Comparison of ENCODE assay signal across 1 cellular context in the genomic region with DNA sequence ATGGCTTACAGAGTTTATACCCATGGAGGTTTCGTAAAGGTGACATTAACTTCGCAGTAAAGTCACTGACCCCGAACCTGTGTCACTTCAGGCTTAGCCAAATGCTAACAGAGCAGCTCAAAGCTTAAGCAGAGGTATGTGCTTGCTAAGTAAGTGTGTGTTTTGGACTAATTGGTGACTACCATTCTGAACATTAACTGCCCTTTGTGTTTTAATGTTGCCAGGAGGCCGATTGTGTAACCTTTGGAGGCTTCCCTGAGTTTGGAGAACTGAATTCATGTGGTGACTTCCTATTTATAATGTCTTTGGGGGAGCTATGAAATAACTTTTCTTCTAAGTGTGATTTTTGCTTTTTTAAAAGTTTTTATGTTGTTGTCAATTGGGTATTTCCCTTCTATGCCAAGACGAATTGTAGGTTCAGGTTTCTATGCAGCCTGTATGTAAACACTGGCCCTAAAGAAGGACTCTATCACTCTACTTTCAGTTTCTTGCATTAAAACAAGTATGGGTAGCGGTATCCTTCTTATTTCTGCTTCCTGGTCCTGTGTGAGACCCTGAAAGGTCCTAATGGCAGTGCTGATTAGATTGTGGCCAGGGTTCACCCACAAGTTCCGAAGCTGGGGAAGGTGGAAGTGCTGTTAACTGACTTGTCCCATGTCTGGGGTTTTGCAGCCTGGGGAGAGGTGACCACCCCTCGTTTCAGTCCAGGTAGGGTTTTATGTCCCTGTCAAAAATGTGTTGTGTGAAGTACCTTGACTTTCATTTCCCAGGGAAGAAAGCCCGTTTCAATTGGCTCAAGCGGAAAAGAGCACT.
TF ChIP-seq lines count a peak whose summit lies in the region.

No MANE protein-coding gene starts in this region.

TF ChIP-seq in HepG2, 621 proteins besides CTCF, POLR2A, EP300 and RAD21 (continued from another document):
- TF ChIP-seq, protein P1, sequence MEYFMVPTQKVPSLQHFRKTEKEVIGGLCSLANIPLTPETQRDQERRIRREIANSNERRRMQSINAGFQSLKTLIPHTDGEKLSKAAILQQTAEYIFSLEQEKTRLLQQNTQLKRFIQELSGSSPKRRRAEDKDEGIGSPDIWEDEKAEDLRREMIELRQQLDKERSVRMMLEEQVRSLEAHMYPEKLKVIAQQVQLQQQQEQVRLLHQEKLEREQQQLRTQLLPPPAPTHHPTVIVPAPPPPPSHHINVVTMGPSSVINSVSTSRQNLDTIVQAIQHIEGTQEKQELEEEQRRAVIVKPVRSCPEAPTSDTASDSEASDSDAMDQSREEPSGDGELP (IDR thresholded peaks at IDR 0.05; ENCODE audit: borderline replicate concordance, low read depth), result 0 out of 2 replicates have a peak, but pooled peaks have one; percentile 21
- 0 out of 2 replicates have a peak, but pooled peaks have one; percentile 39 for TF ChIP-seq ZNF792 (CRISPR knock-in tag; IDR thresholded peaks at IDR 0.05)
- no peak for TF ChIP-seq ZNF230 (CRISPR knock-in tag; IDR thresholded peaks at IDR 0.05)
- 0 out of 2 replicates have a peak, but pooled peaks have one; percentile 28 for TF ChIP-seq ZMYM4 (CRISPR knock-in tag; IDR thresholded peaks at IDR 0.05)
- TF ChIP-seq, protein P2, sequence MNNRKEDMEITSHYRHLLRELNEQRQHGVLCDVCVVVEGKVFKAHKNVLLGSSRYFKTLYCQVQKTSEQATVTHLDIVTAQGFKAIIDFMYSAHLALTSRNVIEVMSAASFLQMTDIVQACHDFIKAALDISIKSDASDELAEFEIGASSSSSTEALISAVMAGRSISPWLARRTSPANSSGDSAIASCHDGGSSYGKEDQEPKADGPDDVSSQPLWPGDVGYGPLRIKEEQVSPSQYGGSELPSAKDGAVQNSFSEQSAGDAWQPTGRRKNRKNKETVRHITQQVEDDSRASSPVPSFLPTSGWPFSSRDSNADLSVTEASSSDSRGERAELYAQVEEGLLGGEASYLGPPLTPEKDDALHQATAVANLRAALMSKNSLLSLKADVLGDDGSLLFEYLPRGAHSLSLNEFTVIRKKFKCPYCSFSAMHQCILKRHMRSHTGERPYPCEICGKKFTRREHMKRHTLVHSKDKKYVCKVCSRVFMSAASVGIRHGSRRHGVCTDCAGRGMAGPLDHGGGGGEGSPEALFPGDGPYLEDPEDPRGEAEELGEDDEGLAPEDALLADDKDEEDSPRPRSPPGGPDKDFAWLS (CRISPR knock-in tag; IDR thresholded peaks at IDR 0.05; ENCODE audit: borderline replicate concordance), result no peak
- TF ChIP-seq HMG20A (CRISPR knock-in tag; IDR thresholded peaks at IDR 0.05; ENCODE audit: borderline replicate concordance), result peak; percentile 24; the same call in 1 of the 2 replicates
